In the genomic region with DNA sequence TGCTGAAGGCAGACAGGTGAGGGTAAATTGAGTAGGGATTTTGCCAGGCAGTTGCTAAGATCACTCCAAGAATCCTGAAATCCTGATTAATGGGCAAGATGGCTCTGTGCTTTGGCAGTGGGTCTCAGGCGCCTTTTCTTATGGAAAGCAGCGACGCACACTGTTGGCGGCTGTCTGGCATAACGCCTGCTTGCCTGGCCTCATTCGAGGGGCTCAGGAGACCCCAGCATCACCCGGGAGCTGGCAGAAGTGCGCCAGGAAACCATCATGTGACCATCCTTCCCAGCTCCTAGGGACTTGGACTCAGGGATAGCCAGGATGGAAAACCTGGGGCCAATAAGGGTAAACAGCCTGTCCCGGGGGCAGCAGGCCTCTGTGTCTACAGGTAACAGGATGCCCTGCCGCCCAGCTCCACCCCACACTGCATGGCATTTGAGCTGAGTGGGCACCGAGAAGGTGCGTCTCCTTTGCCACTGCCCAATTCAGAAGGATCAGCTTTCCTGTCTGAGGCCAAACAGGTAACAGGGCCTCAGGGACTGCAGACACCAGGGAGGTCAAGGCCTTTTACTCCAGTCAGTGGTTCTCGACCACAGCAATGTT, we compare ENCODE assay signal across 16 cellular contexts.
DNase-seq lines count a peak whose midpoint lies in the region; ATAC-seq and TF ChIP-seq lines count a peak whose summit lies in the region.
"Had no signal": no experiment of that assay in that cellular context is flagged by ENCODE, and none has a peak within 500 bp of the region (broad histone marks: within the 10 kb centered on the region; RNA-seq: fewer than 3 reads in every experiment).

No MANE protein-coding gene starts in this region.

- H3K27ac ChIP-seq in endodermal cell (ENCODE audit: low read depth, low read length) = peak overlapping the region; percentile 17
- peak overlapping the region; percentile 80 to 87 (median 86) for H3K27ac ChIP-seq in upper lobe of left lung
- no peak overlapping the region for H3K27ac ChIP-seq in GM23248
- H3K27ac ChIP-seq: foreskin keratinocyte, pancreas had no signal

- H3K9me3 ChIP-seq in endodermal cell (ENCODE audit: control insufficient read depth, low read length) = no peaks in the 10 kb centered on the region
- H3K9me3 ChIP-seq in upper lobe of left lung = no peaks in the 10 kb centered on the region
- no peaks in the 10 kb centered on the region for H3K9me3 ChIP-seq in GM23248 (ENCODE audit: low read depth)
- H3K9me3 ChIP-seq: pancreas had no signal

- POLR2A ChIA-PET in naive thymus-derived CD8-positive, alpha-beta T cell (lab: Charles Lee) = interaction anchor here (0.6 to 1.4 kb wide), 5 partner anchors 9 to 1252 kb away, joined by 3 to 4 read pairs (median 3); no protein-coding TSS in a partner anchor

- H3K9me3 Mint-ChIP-seq in activated naive CD8-positive, alpha-beta T cell (ENCODE audit: low read depth) = no peaks in the 10 kb centered on the region
- H3K9me3 Mint-ChIP-seq in activated naive CD8-positive, alpha-beta T cell treated with anti-CD3 and anti-CD28 coated beads, Interleukin-2, amount 50 U/mL, for 24 hours = no peaks in the 10 kb centered on the region
- no peaks in the 10 kb centered on the region for H3K9me3 Mint-ChIP-seq in endodermal cell
- no peaks in the 10 kb centered on the region for H3K9me3 Mint-ChIP-seq in naive thymus-derived CD8-positive, alpha-beta T cell

- H3K9ac ChIP-seq in endodermal cell (ENCODE audit: extremely low read depth, low read length, poor library complexity, severe bottlenecking) = no peak overlapping the region
- no peak overlapping the region; the same call in 1 of the 2 replicates for H3K9ac ChIP-seq in GM23248

- TF ChIP-seq EP300 in upper lobe of left lung (IDR thresholded peaks at IDR 0.05) = no peak

- H3K4me2 ChIP-seq in GM23248 (ENCODE audit: unreplicated experiment) = no peak overlapping the region

- H3K27me3 Mint-ChIP-seq in activated naive CD8-positive, alpha-beta T cell = no peaks in the 10 kb centered on the region
- H3K27me3 Mint-ChIP-seq in activated naive CD8-positive, alpha-beta T cell treated with anti-CD3 and anti-CD28 coated beads, Interleukin-2, amount 50 U/mL, for 24 hours = no peaks in the 10 kb centered on the region
- H3K27me3 Mint-ChIP-seq in endodermal cell (ENCODE audit: insufficient read depth) = no peaks in the 10 kb centered on the region
- no peaks in the 10 kb centered on the region for H3K27me3 Mint-ChIP-seq in naive thymus-derived CD8-positive, alpha-beta T cell

- H3K4me1 ChIP-seq in endodermal cell (ENCODE audit: control insufficient read depth, insufficient read depth, low read length) (peaks cover 4% of the 10 kb centered on the region), upper lobe of left lung (peaks cover 76 to 94% (median 82%) of the 10 kb centered on the region in 4 donors), GM23248 (ENCODE audit: insufficient read depth) (peaks cover 30% of the 10 kb centered on the region)

- no peak overlapping the region for H2AFZ ChIP-seq in GM23248

- no peaks in the 10 kb centered on the region for H3F3A ChIP-seq in GM23248 (ENCODE audit: insufficient read depth)

- no peak overlapping the region for H3K27ac Mint-ChIP-seq in activated naive CD8-positive, alpha-beta T cell
- H3K27ac Mint-ChIP-seq in activated naive CD8-positive, alpha-beta T cell treated with anti-CD3 and anti-CD28 coated beads, Interleukin-2, amount 50 U/mL, for 24 hours = no peak overlapping the region
- no peak overlapping the region for H3K27ac Mint-ChIP-seq in endodermal cell
- peak overlapping the region in 6 of 10 donors; percentile 48 to 99 (median 80) for H3K27ac Mint-ChIP-seq in naive thymus-derived CD8-positive, alpha-beta T cell

- H3K9me2 ChIP-seq in GM23248 (ENCODE audit: insufficient read depth) = no peaks in the 10 kb centered on the region

- WGBS in endodermal cell (ENCODE audit: insufficient coverage in 1 of 2, insufficient read length in 1 of 2), 2 experiments = 94 to 95% methylated on average over 6 to 13 of the region's 13 CpGs
- 80 to 91% methylated on average over 1 to 13 of the region's 13 CpGs for WGBS in upper lobe of left lung, 2 donors
- 88 to 90% methylated on average over 13 of the region's 13 CpGs for WGBS in GM23248 (ENCODE audit: low coverage in 1 of 2, low lambda C conversion rate in 2 of 2, missing lambda C conversion rate in 2 of 2), 2 experiments

- in situ Hi-C loops in GM23248 (cut with MboI) = no loop called here

- H3K4me3 ChIP-seq in endodermal cell (ENCODE audit: low read length) (no peak overlapping the region), upper lobe of left lung (no peak overlapping the region), GM23248 (no peak overlapping the region)
- H3K4me3 ChIP-seq: pancreas had no signal

- H3K4me1 Mint-ChIP-seq in activated naive CD8-positive, alpha-beta T cell (ENCODE audit: low read depth) = peaks cover 84% of the 10 kb centered on the region
- peaks cover 80% of the 10 kb centered on the region for H3K4me1 Mint-ChIP-seq in activated naive CD8-positive, alpha-beta T cell treated with anti-CD3 and anti-CD28 coated beads, Interleukin-2, amount 50 U/mL, for 24 hours
- peaks cover 25% of the 10 kb centered on the region for H3K4me1 Mint-ChIP-seq in endodermal cell
- peaks cover 40 to 99% (median 77%) of the 10 kb centered on the region in 4 donors for H3K4me1 Mint-ChIP-seq in naive thymus-derived CD8-positive, alpha-beta T cell

- H4K20me1 ChIP-seq in GM23248 (ENCODE audit: insufficient read depth) = no peaks in the 10 kb centered on the region

- peaks cover 3% of the 10 kb centered on the region for H3K36me3 ChIP-seq in endodermal cell (ENCODE audit: control insufficient read depth, insufficient read depth, low read length)
- no peaks in the 10 kb centered on the region for H3K36me3 ChIP-seq in upper lobe of left lung
- H3K36me3 ChIP-seq in GM23248 (ENCODE audit: low read depth) = no peaks in the 10 kb centered on the region
- H3K36me3 ChIP-seq: pancreas had no signal

- H3K27me3 ChIP-seq in endodermal cell (ENCODE audit: control insufficient read depth, insufficient read depth, low read length, poor library complexity, severe bottlenecking) (no peaks in the 10 kb centered on the region), upper lobe of left lung (no peaks in the 10 kb centered on the region), GM23248 (replicated peaks; ENCODE audit: insufficient read depth) (no peaks in the 10 kb centered on the region)
- H3K27me3 ChIP-seq: foreskin keratinocyte, pancreas had no signal

- no peak for TF ChIP-seq CTCF in endodermal cell (conservative IDR thresholded peaks at IDR 0.05)
- TF ChIP-seq CTCF in upper lobe of left lung (IDR thresholded peaks at IDR 0.05) = no peak

- no peak for TF ChIP-seq POLR2A in upper lobe of left lung (IDR thresholded peaks at IDR 0.05)

- H3K36me3 Mint-ChIP-seq in activated naive CD8-positive, alpha-beta T cell = peaks cover 2% of the 10 kb centered on the region
- H3K36me3 Mint-ChIP-seq in activated naive CD8-positive, alpha-beta T cell treated with anti-CD3 and anti-CD28 coated beads, Interleukin-2, amount 50 U/mL, for 24 hours (ENCODE audit: low read depth) = no peaks in the 10 kb centered on the region
- no peaks in the 10 kb centered on the region for H3K36me3 Mint-ChIP-seq in endodermal cell (ENCODE audit: low read depth)
- no peaks in the 10 kb centered on the region for H3K36me3 Mint-ChIP-seq in naive thymus-derived CD8-positive, alpha-beta T cell

- no peak for ATAC-seq in activated naive CD8-positive, alpha-beta T cell treated with anti-CD3 and anti-CD28 coated beads, Interleukin-2, amount 50 U/mL, for 24 hours
- ATAC-seq in naive thymus-derived CD8-positive, alpha-beta T cell = no peak
- ATAC-seq in upper lobe of left lung (ENCODE audit: low FRiP score in 2 of 2) = no peak
- ATAC-seq in GM19324 (IDR thresholded peaks at IDR 0.05; ENCODE audit: low FRiP score, unreplicated experiment) = no peak
- ATAC-seq in HG03432 (IDR thresholded peaks at IDR 0.05; ENCODE audit: unreplicated experiment) = no peak
- ATAC-seq: foreskin keratinocyte, HCT116 had no signal

- DNase-seq in activated naive CD8-positive, alpha-beta T cell treated with anti-CD3 and anti-CD28 coated beads, Interleukin-2, amount 50 U/mL, for 24 hours = no peak
- DNase-seq in endodermal cell (no peak), upper lobe of left lung (no peak), GM23248 (no peak)
- DNase-seq in naive thymus-derived CD8-positive, alpha-beta T cell = no peak
- DNase-seq: ACHN; activated CD4-positive, alpha-beta T cell treated with anti-CD3 and anti-CD28 coated beads for 4 hours; activated effector memory CD4-positive, alpha-beta T cell treated with anti-CD3 and anti-CD28 coated beads, Interleukin-2, amount 50 U/mL, for 16 hours; foreskin keratinocyte; KBM-7; NCI-H1930 had no signal

- peaks cover 5% of the 10 kb centered on the region; the same call in 1 of the 2 replicates for H3K79me2 ChIP-seq in GM23248 (ENCODE audit: insufficient read depth)

- peak overlapping the region; percentile 38 for H3K4me3 Mint-ChIP-seq in activated naive CD8-positive, alpha-beta T cell
- H3K4me3 Mint-ChIP-seq in activated naive CD8-positive, alpha-beta T cell treated with anti-CD3 and anti-CD28 coated beads, Interleukin-2, amount 50 U/mL, for 24 hours = no peak overlapping the region
- no peak overlapping the region for H3K4me3 Mint-ChIP-seq in endodermal cell
- H3K4me3 Mint-ChIP-seq in naive thymus-derived CD8-positive, alpha-beta T cell = peak overlapping the region in 1 of 10 donors; percentile 44

Comparison
In these comparisons a context has a peak if more than half of its experiments do, and no peak if none do; other contexts are left out.
1. H3K27ac Mint-ChIP-seq: peak in naive thymus-derived CD8-positive, alpha-beta T cell (6 of 10); none in activated naive CD8-positive, alpha-beta T cell (single experiment), activated naive CD8-positive, alpha-beta T cell treated with anti-CD3 and anti-CD28 coated beads, Interleukin-2, amount 50 U/mL, for 24 hours (single experiment) and endodermal cell (single experiment).